In the genomic region with DNA sequence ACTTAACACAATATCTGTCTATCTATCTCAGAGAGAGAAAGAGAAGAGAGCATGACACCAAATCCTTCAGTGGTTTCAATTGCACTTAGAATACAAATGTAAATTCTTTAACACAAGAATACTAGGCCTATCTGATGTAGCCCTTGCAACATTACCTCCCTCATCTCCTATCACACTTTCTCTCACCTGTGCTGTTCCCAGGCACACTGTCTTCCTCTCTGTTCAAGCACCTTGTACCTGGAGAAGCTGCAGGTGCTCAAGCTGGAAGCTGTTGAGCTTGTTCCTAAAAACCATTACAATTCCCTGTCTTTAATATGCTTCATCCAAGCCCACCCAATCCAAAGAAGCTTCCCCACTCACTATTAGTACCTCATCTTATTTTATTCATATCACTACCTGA, we compare ENCODE assay signal across 8 cellular contexts.
"Had no signal": no experiment of that assay in that cellular context is flagged by ENCODE, and none has a peak within 500 bp of the region (broad histone marks: within the 10 kb centered on the region; RNA-seq: fewer than 3 reads in every experiment).

No MANE protein-coding gene starts in this region.

- DNase-seq: GDM1, GF-D8 had no signal

- ATAC-seq: GM12878 had no signal

- FAIRE-seq: G401.6, GM12878, GM12891, GM12892, GM18507, GM19239 had no signal

- H3K4me3 ChIP-seq: GM12878 had no signal
